In the genomic region with DNA sequence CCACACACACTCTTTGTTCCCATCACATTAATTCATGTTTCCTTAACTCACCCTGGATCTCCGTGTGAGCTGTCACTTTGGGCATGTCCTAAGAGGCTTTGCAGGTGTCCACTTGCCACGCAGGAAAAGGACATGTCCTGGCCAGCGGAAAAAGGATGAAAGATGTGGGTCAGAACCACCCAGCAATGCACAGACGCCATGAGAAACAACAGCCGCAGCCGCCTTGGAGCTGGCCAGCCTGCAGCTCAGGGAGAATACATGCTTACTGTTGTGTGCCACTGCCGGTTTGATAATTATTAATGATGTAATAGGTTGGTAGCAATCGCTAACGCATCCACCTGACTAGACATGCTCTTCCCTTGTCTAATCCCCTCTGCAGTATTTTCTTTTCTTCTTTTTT, we compare ENCODE assay signal across 32 cellular contexts.
"Had no signal": no experiment of that assay in that cellular context is flagged by ENCODE, and none has a peak within 500 bp of the region (broad histone marks: within the 10 kb centered on the region; RNA-seq: fewer than 3 reads in every experiment).

No MANE protein-coding gene starts in this region.

- ATAC-seq: activated naive CD8-positive, alpha-beta T cell treated with anti-CD3 and anti-CD28 coated beads, Interleukin-2, amount 50 U/mL, for 24 hours; natural killer cell; stimulated activated effector memory CD8-positive, alpha-beta T cell treated with anti-CD3 and anti-CD28 coated beads, Interleukin-12 subunit alpha, Interleukin-12 subunit beta, amount 100 ng/mL, for 72 hours; T-helper 17 cell had no signal

- FAIRE-seq: colon, endometrium, islet of Langerhans, small intestine had no signal

- H3K4me1 Mint-ChIP-seq: activated naive CD4-positive, alpha-beta T cell treated with anti-CD3 and anti-CD28 coated beads, Interleukin-2, amount 10 ng/mL, durations not matched to agents 7 days and 5 days; activated naive CD8-positive, alpha-beta T cell treated with anti-CD3 and anti-CD28 coated beads, Interleukin-2, amount 50 U/mL, for 24 hours had no signal

- H3K9me3 Mint-ChIP-seq: activated CD4-positive, alpha-beta memory T cell treated with anti-CD3 and anti-CD28 coated beads for 36 hours; activated CD4-positive, alpha-beta T cell treated with anti-CD3 and anti-CD28 coated beads, Interleukin-2, amount 10 ng/mL, durations not matched to agents 24 days and 14 days; activated naive CD4-positive, alpha-beta T cell treated with anti-CD3 and anti-CD28 coated beads, Interleukin-2, amount 10 ng/mL, durations not matched to agents 7 days and 5 days; activated naive CD8-positive, alpha-beta T cell treated with anti-CD3 and anti-CD28 coated beads, Interleukin-2, amount 50 U/mL, for 24 hours; activated T-helper 1 cell treated with anti-CD3 and anti-CD28 coated beads, Interleukin-12 subunit alpha, Interleukin-12 subunit beta, Interleukin-2, Interleukin-4 antibody, amounts not matched to agents 30 ng/mL and 10 ng/mL and 1 ng/mL, durations not matched to agents 14 hours and 24 hours and 36 hours; natural killer cell; stimulated activated effector memory CD8-positive, alpha-beta T cell treated with anti-CD3 and anti-CD28 coated beads, Interleukin-12 subunit alpha, Interleukin-12 subunit beta, amount 100 ng/mL, for 72 hours; stimulated activated naive CD8-positive, alpha-beta T cell treated with anti-CD3 and anti-CD28 coated beads, Interleukin-15, Interleukin-2, amounts not matched to agents 100 ng/mL and 50 ng/mL, for 24 hours; type B pancreatic cell had no signal

- H3K27ac Mint-ChIP-seq: activated CD4-positive, alpha-beta memory T cell treated with anti-CD3 and anti-CD28 coated beads for 36 hours; activated CD4-positive, alpha-beta T cell treated with anti-CD3 and anti-CD28 coated beads, Interleukin-2, amount 10 ng/mL, durations not matched to agents 24 days and 14 days; activated naive CD4-positive, alpha-beta T cell treated with anti-CD3 and anti-CD28 coated beads, Interleukin-2, amount 10 ng/mL, durations not matched to agents 7 days and 5 days; activated naive CD8-positive, alpha-beta T cell treated with anti-CD3 and anti-CD28 coated beads, Interleukin-2, amount 50 U/mL, for 24 hours; activated T-helper 1 cell treated with anti-CD3 and anti-CD28 coated beads, Interleukin-12 subunit alpha, Interleukin-12 subunit beta, Interleukin-2, Interleukin-4 antibody, amounts not matched to agents 30 ng/mL and 10 ng/mL and 1 ng/mL, durations not matched to agents 14 hours and 24 hours and 36 hours; natural killer cell; stimulated activated effector memory CD8-positive, alpha-beta T cell treated with anti-CD3 and anti-CD28 coated beads, Interleukin-12 subunit alpha, Interleukin-12 subunit beta, amount 100 ng/mL, for 72 hours; stimulated activated naive CD8-positive, alpha-beta T cell treated with anti-CD3 and anti-CD28 coated beads, Interleukin-15, Interleukin-2, amounts not matched to agents 100 ng/mL and 50 ng/mL, for 24 hours; T-helper 17 cell; type B pancreatic cell had no signal

- H3K4me3 Mint-ChIP-seq: activated CD4-positive, alpha-beta memory T cell treated with anti-CD3 and anti-CD28 coated beads for 36 hours; activated CD4-positive, alpha-beta T cell treated with anti-CD3 and anti-CD28 coated beads, Interleukin-2, amount 10 ng/mL, durations not matched to agents 24 days and 14 days; activated naive CD4-positive, alpha-beta T cell treated with anti-CD3 and anti-CD28 coated beads, Interleukin-2, amount 10 ng/mL, durations not matched to agents 7 days and 5 days; activated naive CD8-positive, alpha-beta T cell treated with anti-CD3 and anti-CD28 coated beads, Interleukin-2, amount 50 U/mL, for 24 hours; activated T-helper 1 cell treated with anti-CD3 and anti-CD28 coated beads, Interleukin-12 subunit alpha, Interleukin-12 subunit beta, Interleukin-2, Interleukin-4 antibody, amounts not matched to agents 30 ng/mL and 10 ng/mL and 1 ng/mL, durations not matched to agents 14 hours and 24 hours and 36 hours; natural killer cell; stimulated activated effector memory CD8-positive, alpha-beta T cell treated with anti-CD3 and anti-CD28 coated beads, Interleukin-12 subunit alpha, Interleukin-12 subunit beta, amount 100 ng/mL, for 72 hours; stimulated activated naive CD8-positive, alpha-beta T cell treated with anti-CD3 and anti-CD28 coated beads, Interleukin-15, Interleukin-2, amounts not matched to agents 100 ng/mL and 50 ng/mL, for 24 hours; T-helper 17 cell; type B pancreatic cell had no signal

- H3K4me3 ChIP-seq: left ventricle myocardium inferior, ovary, prostate gland, sigmoid colon, thoracic aorta, vagina had no signal

- H3K36me3 Mint-ChIP-seq: activated CD4-positive, alpha-beta memory T cell treated with anti-CD3 and anti-CD28 coated beads for 36 hours; activated naive CD4-positive, alpha-beta T cell treated with anti-CD3 and anti-CD28 coated beads, Interleukin-2, amount 10 ng/mL, durations not matched to agents 7 days and 5 days; natural killer cell; stimulated activated effector memory CD8-positive, alpha-beta T cell treated with anti-CD3 and anti-CD28 coated beads, Interleukin-12 subunit alpha, Interleukin-12 subunit beta, amount 100 ng/mL, for 72 hours; type B pancreatic cell had no signal

- H3K36me3 ChIP-seq: left ventricle myocardium inferior, ovary, prostate gland, sigmoid colon, thoracic aorta, vagina had no signal

- DNase-seq: activated CD4-positive, alpha-beta memory T cell treated with anti-CD3 and anti-CD28 coated beads for 36 hours; activated CD4-positive, alpha-beta T cell treated with anti-CD3 and anti-CD28 coated beads, Interleukin-2, amount 10 ng/mL, durations not matched to agents 24 days and 14 days; activated CD4-positive, CD25-positive, alpha-beta regulatory T cell treated with anti-CD3 and anti-CD28 coated beads, Interleukin-2, amount 50 U/mL, for 72 hours; activated CD8-positive, alpha-beta memory T cell treated with anti-CD3 and anti-CD28 coated beads, Interleukin-2, amount 50 U/mL, for 4 hours; activated effector memory CD4-positive, alpha-beta T cell treated with anti-CD3 and anti-CD28 coated beads, Interleukin-2, amount 50 U/mL, for 16 hours; activated naive CD4-positive, alpha-beta T cell treated with anti-CD3 and anti-CD28 coated beads, Interleukin-2, amount 10 ng/mL, durations not matched to agents 7 days and 5 days; activated naive CD8-positive, alpha-beta T cell treated with anti-CD3 and anti-CD28 coated beads, Interleukin-2, amount 50 U/mL, for 24 hours; activated T-cell treated with anti-CD3 and anti-CD28 coated beads, Interleukin-2, amount 50 U/mL, for 1 hour; amygdala; dermis blood vessel endothelial cell; effector CD4-positive, alpha-beta T cell; erythroblast; foreskin melanocyte; glutamatergic neuron; left ventricle myocardium inferior; natural killer cell; ovary; retina; sigmoid colon; small intestine; stimulated activated CD4-positive, alpha-beta T cell treated with anti-CD3 and anti-CD28 coated beads, Interleukin-4, amount 100 ng/mL, for 24 hours; T-helper 17 cell had no signal

- H3K27me3 ChIP-seq: ovary, sigmoid colon, vagina had no signal

- H3K27ac ChIP-seq: left ventricle myocardium inferior, ovary, prostate gland, sigmoid colon, thoracic aorta, vagina had no signal

- H3K4me1 ChIP-seq: left ventricle myocardium inferior, prostate gland, sigmoid colon, vagina had no signal
